1 cellular context compared by ENCODE assay signal in the genomic region with DNA sequence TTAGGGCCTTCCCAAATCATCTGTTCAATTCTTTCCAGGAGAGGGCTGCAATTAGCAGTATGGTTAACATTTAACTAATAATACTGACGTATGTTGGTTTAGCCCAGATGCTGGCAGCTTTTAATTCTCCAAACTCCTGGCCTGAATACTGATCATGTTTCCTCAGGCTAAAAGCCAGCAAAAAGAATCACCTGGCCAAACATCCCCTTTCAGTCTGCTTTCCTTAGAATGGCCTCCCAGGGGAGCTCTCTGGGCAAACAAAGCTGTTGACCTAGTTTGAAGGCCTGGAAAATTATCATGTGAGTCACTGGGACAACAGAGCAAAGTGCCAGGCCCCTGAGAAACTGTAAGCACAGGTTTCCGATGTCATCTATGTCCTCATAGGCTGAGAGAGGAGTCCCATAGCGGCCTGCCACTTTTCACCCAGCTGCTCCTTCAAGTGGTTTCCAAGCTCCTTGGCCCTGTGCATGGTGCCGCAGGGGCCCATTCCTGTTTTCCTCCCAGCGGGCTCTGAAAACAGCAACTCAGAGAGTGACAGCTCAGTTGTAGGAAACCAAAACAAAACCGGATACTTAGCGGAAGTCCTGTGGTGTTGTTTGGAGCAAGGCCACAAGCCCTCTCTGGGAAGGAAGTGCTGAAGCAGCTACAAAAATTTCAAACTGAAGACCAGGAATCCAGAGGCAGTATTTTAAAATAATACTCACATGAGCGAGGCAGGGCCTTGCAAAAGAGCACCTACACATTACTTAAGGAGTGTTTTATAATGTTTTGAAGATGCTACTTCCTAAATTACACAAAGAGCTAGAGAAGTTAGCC.
TF ChIP-seq lines count a peak whose summit lies in the region.

No MANE protein-coding gene starts in this region.

TF ChIP-seq in HepG2, 621 proteins besides CTCF, POLR2A, EP300 and RAD21 (continued from another document and continues in another):
- TF ChIP-seq, protein P1, sequence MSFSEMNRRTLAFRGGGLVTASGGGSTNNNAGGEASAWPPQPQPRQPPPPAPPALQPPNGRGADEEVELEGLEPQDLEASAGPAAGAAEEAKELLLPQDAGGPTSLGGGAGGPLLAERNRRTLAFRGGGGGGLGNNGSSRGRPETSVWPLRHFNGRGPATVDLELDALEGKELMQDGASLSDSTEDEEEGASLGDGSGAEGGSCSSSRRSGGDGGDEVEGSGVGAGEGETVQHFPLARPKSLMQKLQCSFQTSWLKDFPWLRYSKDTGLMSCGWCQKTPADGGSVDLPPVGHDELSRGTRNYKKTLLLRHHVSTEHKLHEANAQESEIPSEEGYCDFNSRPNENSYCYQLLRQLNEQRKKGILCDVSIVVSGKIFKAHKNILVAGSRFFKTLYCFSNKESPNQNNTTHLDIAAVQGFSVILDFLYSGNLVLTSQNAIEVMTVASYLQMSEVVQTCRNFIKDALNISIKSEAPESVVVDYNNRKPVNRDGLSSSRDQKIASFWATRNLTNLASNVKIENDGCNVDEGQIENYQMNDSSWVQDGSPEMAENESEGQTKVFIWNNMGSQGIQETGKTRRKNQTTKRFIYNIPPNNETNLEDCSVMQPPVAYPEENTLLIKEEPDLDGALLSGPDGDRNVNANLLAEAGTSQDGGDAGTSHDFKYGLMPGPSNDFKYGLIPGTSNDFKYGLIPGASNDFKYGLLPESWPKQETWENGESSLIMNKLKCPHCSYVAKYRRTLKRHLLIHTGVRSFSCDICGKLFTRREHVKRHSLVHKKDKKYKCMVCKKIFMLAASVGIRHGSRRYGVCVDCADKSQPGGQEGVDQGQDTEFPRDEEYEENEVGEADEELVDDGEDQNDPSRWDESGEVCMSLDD (CRISPR knock-in tag; IDR thresholded peaks at IDR 0.05; ENCODE audit: borderline replicate concordance): peak; percentile 73; the same call in 1 of the 2 replicates
- no peak for TF ChIP-seq KLF6 (CRISPR knock-in tag; IDR thresholded peaks at IDR 0.05)
- TF ChIP-seq CBFB (CRISPR knock-in tag; IDR thresholded peaks at IDR 0.05): no peak
- peak; percentile 28; the same call in 1 of the 2 replicates for TF ChIP-seq ZNF232 (CRISPR knock-in tag; IDR thresholded peaks at IDR 0.05; ENCODE audit: borderline replicate concordance)
- TF ChIP-seq GATAD1 (CRISPR knock-in tag; IDR thresholded peaks at IDR 0.05): peak; percentile 51; the same call in 1 of the 2 replicates
- 0 out of 2 replicates have a peak, but pooled peaks have one; percentile 2 for TF ChIP-seq RFX5 (IDR thresholded peaks at IDR 0.05; ENCODE audit: low read depth, low read length)
- peak; percentile 79; the same call in 1 of the 2 replicates for TF ChIP-seq ZNF543 (CRISPR knock-in tag; IDR thresholded peaks at IDR 0.05)
- peak; percentile 76; the same call in 1 of the 2 replicates for TF ChIP-seq TP53 (CRISPR knock-in tag; conservative IDR thresholded peaks at IDR 0.05)
- TF ChIP-seq, protein P2, sequence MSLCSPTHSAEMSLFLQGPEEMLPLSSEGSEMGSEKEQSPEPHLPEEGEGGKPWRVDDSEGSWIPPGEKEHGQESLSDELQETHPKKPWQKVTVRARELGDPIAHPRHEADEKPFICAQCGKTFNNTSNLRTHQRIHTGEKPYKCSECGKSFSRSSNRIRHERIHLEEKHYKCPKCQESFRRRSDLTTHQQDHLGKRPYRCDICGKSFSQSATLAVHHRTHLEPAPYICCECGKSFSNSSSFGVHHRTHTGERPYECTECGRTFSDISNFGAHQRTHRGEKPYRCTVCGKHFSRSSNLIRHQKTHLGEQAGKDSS (CRISPR knock-in tag; IDR thresholded peaks at IDR 0.05; ENCODE audit: borderline replicate concordance, low read depth): peak; percentile 60; the same call in 1 of the 2 replicates
- peak; percentile 53; the same call in 1 of the 2 replicates for TF ChIP-seq ZFP36L1 (CRISPR knock-in tag; IDR thresholded peaks at IDR 0.05)
- no peak; the same call in 1 of the 2 replicates for TF ChIP-seq AKNA (CRISPR knock-in tag; IDR thresholded peaks at IDR 0.05; ENCODE audit: borderline replicate concordance)
- peak; percentile 94 for TF ChIP-seq SMARCC2 (IDR thresholded peaks at IDR 0.05)
- peak; percentile 61; the same call in 1 of the 2 replicates for TF ChIP-seq ZNF761 (CRISPR knock-in tag; conservative IDR thresholded peaks at IDR 0.05)
- TF ChIP-seq DR1 (CRISPR knock-in tag; IDR thresholded peaks at IDR 0.05): peak; percentile 39; the same call in 1 of the 2 replicates
- TF ChIP-seq SMAD3 (CRISPR knock-in tag; IDR thresholded peaks at IDR 0.05): peak; percentile 81
- TF ChIP-seq FOXK1 (CRISPR knock-in tag; IDR thresholded peaks at IDR 0.05; ENCODE audit: borderline replicate concordance, low read depth): peak; percentile 95
- TF ChIP-seq FOXK2 (IDR thresholded peaks at IDR 0.05): peak; percentile 84
- TF ChIP-seq ZNF3 (CRISPR knock-in tag; IDR thresholded peaks at IDR 0.05): no peak
- TF ChIP-seq HOXA9 (CRISPR knock-in tag; IDR thresholded peaks at IDR 0.05; ENCODE audit: borderline replicate concordance): no peak
- peak; percentile 67; the same call in 1 of the 2 replicates for TF ChIP-seq MED13 (CRISPR knock-in tag; IDR thresholded peaks at IDR 0.05)
- TF ChIP-seq ISX (CRISPR knock-in tag; conservative IDR thresholded peaks at IDR 0.05): no peak
- TF ChIP-seq ESRRA (CRISPR knock-in tag; IDR thresholded peaks at IDR 0.05; ENCODE audit: low read depth): peak; percentile 47; the same call in 1 of the 2 replicates
- peak; percentile 60; the same call in 1 of the 2 replicates for TF ChIP-seq ZNF556 (CRISPR knock-in tag; IDR thresholded peaks at IDR 0.05; ENCODE audit: borderline replicate concordance)
- peak; percentile 94 for TF ChIP-seq HIVEP1 (CRISPR knock-in tag; IDR thresholded peaks at IDR 0.05)
- TF ChIP-seq ZNF430 (CRISPR knock-in tag; IDR thresholded peaks at IDR 0.05): peak; percentile 55; the same call in 1 of the 2 replicates
- TF ChIP-seq POGZ (CRISPR knock-in tag; IDR thresholded peaks at IDR 0.05): peak; percentile 75
- peak; percentile 82; the same call in 1 of the 2 replicates for TF ChIP-seq ZNF350 (CRISPR knock-in tag; IDR thresholded peaks at IDR 0.05; ENCODE audit: borderline replicate concordance, low read depth)
- TF ChIP-seq ASH2L (IDR thresholded peaks at IDR 0.05; ENCODE audit: insufficient read length, low read depth, low read length): peak; percentile 84
- TF ChIP-seq, protein P3, sequence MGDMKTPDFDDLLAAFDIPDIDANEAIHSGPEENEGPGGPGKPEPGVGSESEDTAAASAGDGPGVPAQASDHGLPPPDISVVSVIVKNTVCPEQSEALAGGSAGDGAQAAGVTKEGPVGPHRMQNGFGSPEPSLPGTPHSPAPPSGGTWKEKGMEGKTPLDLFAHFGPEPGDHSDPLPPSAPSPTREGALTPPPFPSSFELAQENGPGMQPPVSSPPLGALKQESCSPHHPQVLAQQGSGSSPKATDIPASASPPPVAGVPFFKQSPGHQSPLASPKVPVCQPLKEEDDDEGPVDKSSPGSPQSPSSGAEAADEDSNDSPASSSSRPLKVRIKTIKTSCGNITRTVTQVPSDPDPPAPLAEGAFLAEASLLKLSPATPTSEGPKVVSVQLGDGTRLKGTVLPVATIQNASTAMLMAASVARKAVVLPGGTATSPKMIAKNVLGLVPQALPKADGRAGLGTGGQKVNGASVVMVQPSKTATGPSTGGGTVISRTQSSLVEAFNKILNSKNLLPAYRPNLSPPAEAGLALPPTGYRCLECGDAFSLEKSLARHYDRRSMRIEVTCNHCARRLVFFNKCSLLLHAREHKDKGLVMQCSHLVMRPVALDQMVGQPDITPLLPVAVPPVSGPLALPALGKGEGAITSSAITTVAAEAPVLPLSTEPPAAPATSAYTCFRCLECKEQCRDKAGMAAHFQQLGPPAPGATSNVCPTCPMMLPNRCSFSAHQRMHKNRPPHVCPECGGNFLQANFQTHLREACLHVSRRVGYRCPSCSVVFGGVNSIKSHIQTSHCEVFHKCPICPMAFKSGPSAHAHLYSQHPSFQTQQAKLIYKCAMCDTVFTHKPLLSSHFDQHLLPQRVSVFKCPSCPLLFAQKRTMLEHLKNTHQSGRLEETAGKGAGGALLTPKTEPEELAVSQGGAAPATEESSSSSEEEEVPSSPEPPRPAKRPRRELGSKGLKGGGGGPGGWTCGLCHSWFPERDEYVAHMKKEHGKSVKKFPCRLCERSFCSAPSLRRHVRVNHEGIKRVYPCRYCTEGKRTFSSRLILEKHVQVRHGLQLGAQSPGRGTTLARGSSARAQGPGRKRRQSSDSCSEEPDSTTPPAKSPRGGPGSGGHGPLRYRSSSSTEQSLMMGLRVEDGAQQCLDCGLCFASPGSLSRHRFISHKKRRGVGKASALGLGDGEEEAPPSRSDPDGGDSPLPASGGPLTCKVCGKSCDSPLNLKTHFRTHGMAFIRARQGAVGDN (CRISPR knock-in tag; IDR thresholded peaks at IDR 0.05): peak; percentile 84
- peak; percentile 75; the same call in 1 of the 2 replicates for TF ChIP-seq ZNF431 (CRISPR knock-in tag; IDR thresholded peaks at IDR 0.05; ENCODE audit: borderline replicate concordance, low read depth)
- 0 out of 2 replicates have a peak, but pooled peaks have one; percentile 59 for TF ChIP-seq HINFP (CRISPR knock-in tag; IDR thresholded peaks at IDR 0.05; ENCODE audit: low read depth)
- 0 out of 2 replicates have a peak, but pooled peaks have one; percentile 17 for TF ChIP-seq ZNF652 (CRISPR knock-in tag; IDR thresholded peaks at IDR 0.05; ENCODE audit: borderline replicate concordance, low read depth)
- TF ChIP-seq ZNF749 (CRISPR knock-in tag; IDR thresholded peaks at IDR 0.05; ENCODE audit: borderline replicate concordance): peak; percentile 68; the same call in 1 of the 2 replicates
- 0 out of 2 replicates have a peak, but pooled peaks have one; percentile 25 for TF ChIP-seq ZNF639 (CRISPR knock-in tag; conservative IDR thresholded peaks at IDR 0.05)
